1 cellular context compared by ENCODE assay signal in the genomic region with DNA sequence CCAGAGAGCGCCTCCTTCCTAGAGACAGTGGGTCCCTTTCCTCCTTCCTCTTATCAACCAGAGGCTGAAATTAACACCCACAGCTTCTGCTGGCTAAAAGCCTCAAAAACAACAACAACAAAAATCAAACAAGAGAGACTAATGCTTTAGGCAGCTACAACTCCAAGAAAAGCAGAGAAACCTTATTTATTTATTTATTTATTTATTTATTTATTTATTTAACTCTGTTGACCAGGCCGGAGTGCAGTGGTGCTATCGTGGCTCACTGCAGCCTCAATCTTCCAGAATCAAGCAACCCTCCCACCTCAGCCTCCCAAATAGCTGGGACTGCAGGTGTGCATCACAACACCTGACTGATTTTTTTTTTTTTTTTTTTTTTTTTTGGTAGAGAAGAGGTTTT.
TF ChIP-seq lines count a peak whose summit lies in the region.

No MANE protein-coding gene starts in this region.

TF ChIP-seq in HEK293, 187 proteins besides CTCF, POLR2A, EP300 and RAD21 (continued from another document):
- TF ChIP-seq, protein P1, sequence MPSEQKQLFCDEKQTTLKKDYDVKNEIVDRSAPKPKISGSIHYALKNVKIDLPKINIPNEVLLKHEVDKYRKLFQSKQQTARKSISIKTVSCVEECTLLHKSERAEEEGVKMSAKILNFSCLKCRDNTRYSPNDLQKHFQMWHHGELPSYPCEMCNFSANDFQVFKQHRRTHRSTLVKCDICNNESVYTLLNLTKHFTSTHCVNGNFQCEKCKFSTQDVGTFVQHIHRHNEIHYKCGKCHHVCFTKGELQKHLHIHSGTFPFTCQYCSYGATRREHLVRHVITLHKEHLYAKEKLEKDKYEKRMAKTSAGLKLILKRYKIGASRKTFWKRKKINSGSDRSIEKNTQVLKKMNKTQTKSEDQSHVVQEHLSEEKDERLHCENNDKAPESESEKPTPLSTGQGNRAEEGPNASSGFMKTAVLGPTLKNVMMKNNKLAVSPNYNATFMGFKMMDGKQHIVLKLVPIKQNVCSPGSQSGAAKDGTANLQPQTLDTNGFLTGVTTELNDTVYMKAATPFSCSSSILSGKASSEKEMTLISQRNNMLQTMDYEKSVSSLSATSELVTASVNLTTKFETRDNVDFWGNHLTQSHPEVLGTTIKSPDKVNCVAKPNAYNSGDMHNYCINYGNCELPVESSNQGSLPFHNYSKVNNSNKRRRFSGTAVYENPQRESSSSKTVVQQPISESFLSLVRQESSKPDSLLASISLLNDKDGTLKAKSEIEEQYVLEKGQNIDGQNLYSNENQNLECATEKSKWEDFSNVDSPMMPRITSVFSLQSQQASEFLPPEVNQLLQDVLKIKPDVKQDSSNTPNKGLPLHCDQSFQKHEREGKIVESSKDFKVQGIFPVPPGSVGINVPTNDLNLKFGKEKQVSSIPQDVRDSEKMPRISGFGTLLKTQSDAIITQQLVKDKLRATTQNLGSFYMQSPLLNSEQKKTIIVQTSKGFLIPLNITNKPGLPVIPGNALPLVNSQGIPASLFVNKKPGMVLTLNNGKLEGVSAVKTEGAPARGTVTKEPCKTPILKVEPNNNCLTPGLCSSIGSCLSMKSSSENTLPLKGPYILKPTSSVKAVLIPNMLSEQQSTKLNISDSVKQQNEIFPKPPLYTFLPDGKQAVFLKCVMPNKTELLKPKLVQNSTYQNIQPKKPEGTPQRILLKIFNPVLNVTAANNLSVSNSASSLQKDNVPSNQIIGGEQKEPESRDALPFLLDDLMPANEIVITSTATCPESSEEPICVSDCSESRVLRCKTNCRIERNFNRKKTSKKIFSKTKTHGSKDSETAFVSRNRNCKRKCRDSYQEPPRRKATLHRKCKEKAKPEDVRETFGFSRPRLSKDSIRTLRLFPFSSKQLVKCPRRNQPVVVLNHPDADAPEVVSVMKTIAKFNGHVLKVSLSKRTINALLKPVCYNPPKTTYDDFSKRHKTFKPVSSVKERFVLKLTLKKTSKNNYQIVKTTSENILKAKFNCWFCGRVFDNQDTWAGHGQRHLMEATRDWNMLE (tag by site-specific recombination; conservative IDR thresholded peaks at IDR 0.05; ENCODE audit: low read depth), result peak; percentile 83
- TF ChIP-seq ZBTB8A (tag by site-specific recombination; IDR thresholded peaks at IDR 0.05), result no peak
- TF ChIP-seq, protein P2, sequence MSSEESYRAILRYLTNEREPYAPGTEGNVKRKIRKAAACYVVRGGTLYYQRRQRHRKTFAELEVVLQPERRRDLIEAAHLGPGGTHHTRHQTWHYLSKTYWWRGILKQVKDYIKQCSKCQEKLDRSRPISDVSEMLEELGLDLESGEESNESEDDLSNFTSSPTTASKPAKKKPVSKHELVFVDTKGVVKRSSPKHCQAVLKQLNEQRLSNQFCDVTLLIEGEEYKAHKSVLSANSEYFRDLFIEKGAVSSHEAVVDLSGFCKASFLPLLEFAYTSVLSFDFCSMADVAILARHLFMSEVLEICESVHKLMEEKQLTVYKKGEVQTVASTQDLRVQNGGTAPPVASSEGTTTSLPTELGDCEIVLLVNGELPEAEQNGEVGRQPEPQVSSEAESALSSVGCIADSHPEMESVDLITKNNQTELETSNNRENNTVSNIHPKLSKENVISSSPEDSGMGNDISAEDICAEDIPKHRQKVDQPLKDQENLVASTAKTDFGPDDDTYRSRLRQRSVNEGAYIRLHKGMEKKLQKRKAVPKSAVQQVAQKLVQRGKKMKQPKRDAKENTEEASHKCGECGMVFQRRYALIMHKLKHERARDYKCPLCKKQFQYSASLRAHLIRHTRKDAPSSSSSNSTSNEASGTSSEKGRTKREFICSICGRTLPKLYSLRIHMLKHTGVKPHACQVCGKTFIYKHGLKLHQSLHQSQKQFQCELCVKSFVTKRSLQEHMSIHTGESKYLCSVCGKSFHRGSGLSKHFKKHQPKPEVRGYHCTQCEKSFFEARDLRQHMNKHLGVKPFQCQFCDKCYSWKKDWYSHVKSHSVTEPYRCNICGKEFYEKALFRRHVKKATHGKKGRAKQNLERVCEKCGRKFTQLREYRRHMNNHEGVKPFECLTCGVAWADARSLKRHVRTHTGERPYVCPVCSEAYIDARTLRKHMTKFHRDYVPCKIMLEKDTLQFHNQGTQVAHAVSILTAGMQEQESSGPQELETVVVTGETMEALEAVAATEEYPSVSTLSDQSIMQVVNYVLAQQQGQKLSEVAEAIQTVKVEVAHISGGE (tag by site-specific recombination; conservative IDR thresholded peaks at IDR 0.05; ENCODE audit: low read depth), result peak; percentile 64
- peak; percentile 62; the same call in 1 of the 2 replicates for TF ChIP-seq ZNF266 (tag by site-specific recombination; IDR thresholded peaks at IDR 0.05; ENCODE audit: low read depth)
- 0 out of 2 replicates have a peak, but pooled peaks have one; percentile 21 for TF ChIP-seq ZXDB (tag by site-specific recombination; IDR thresholded peaks at IDR 0.05)
- TF ChIP-seq ZNF558 (tag by site-specific recombination; IDR thresholded peaks at IDR 0.05), result peak; percentile 51; the same call in 1 of the 2 replicates
- TF ChIP-seq, protein P3, sequence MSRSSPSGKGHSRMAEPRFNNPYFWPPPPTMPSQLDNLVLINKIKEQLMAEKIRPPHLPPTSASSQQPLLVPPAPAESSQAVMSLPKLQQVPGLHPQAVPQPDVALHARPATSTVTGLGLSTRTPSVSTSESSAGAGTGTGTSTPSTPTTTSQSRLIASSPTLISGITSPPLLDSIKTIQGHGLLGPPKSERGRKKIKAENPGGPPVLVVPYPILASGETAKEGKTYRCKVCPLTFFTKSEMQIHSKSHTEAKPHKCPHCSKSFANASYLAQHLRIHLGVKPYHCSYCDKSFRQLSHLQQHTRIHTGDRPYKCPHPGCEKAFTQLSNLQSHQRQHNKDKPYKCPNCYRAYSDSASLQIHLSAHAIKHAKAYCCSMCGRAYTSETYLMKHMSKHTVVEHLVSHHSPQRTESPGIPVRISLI (tag by site-specific recombination; IDR thresholded peaks at IDR 0.05), result peak; percentile 26; the same call in 1 of the 2 replicates
- peak; percentile 36 for TF ChIP-seq ZNF654 (tag by site-specific recombination; IDR thresholded peaks at IDR 0.05; ENCODE audit: low read depth)
TF ChIP-seq in HEK293: peak in this region for 17.
